Comparison of ENCODE assay signal across 8 cellular contexts in the genomic region with DNA sequence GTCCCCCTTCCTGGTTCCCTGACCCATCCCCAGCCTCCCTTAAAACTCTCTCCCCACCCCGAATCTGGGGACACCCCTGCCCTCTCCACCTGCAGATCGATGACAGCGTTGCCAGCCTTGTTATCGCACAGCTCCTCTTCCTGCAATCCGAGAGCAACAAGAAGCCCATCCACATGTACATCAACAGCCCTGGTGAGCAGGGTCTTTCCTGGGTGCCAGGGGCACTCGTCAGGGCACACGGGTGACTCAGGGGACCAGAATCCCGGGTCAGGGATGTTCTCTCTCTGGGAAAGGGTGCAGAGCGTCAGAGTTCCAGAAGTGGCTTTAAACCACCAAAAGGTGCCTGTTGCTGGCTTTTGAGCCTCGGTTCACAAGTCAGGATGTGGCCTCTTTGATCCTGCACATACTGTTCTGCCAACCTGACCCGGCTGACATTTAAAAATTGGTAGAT. TPM values are rescaled to one million over a fixed set of nuclear protein-coding genes. Genes with fewer than 3 reads are reported as not detected.
DNase-seq lines count a peak whose midpoint lies in the region; ATAC-seq, FAIRE-seq and TF ChIP-seq lines count a peak whose summit lies in the region.

No MANE protein-coding gene starts in this region.

- H3K27ac Mint-ChIP-seq in activated naive CD4-positive, alpha-beta T cell treated with anti-CD3 and anti-CD28 coated beads, Interleukin-2, amount 50 U/mL, for 72 hours, result peak overlapping the region; percentile 91 to 99
- peak overlapping the region; percentile 95 to 97 for H3K27ac Mint-ChIP-seq in stimulated activated naive CD8-positive, alpha-beta T cell treated with anti-CD3 and anti-CD28 coated beads, Interleukin-15, amount 100 ng/mL, for 72 hours

- no peaks in the 10 kb centered on the region for H3K27me3 Mint-ChIP-seq in stimulated activated naive CD8-positive, alpha-beta T cell treated with anti-CD3 and anti-CD28 coated beads, Interleukin-15, amount 100 ng/mL, for 72 hours

- H3K9me3 Mint-ChIP-seq in activated naive CD4-positive, alpha-beta T cell treated with anti-CD3 and anti-CD28 coated beads, Interleukin-2, amount 50 U/mL, for 72 hours, result no peaks in the 10 kb centered on the region
- H3K9me3 Mint-ChIP-seq in stimulated activated naive CD8-positive, alpha-beta T cell treated with anti-CD3 and anti-CD28 coated beads, Interleukin-15, amount 100 ng/mL, for 72 hours, result no peaks in the 10 kb centered on the region

- H3K4me1 ChIP-seq in kidney (ENCODE audit: control insufficient read depth in 1 of 2, insufficient read depth in 1 of 2, low read depth in 1 of 2, low read length in 2 of 2), result peaks cover 0 to 6% of the 10 kb centered on the region in 2 donors

- H3K9me3 ChIP-seq in kidney (ENCODE audit: control insufficient read depth in 1 of 2, low read length in 2 of 2), result no peaks in the 10 kb centered on the region

- ATAC-seq in activated naive CD4-positive, alpha-beta T cell treated with anti-CD3 and anti-CD28 coated beads, Interleukin-2, amount 50 U/mL, for 72 hours, result peak; percentile 26 to 67
- ATAC-seq in stimulated activated naive CD8-positive, alpha-beta T cell treated with anti-CD3 and anti-CD28 coated beads, Interleukin-15, amount 100 ng/mL, for 72 hours, result peak; percentile 64

- FAIRE-seq in kidney (lab: Jason Lieb, UNC), result no peak

- peak overlapping the region; percentile 68 to 72 for H3K4me3 ChIP-seq in kidney (ENCODE audit: low read length in 2 of 2)

- peak overlapping the region; percentile 93 to 94 for H3K4me3 Mint-ChIP-seq in stimulated activated naive CD8-positive, alpha-beta T cell treated with anti-CD3 and anti-CD28 coated beads, Interleukin-15, amount 100 ng/mL, for 72 hours

- H3K4me1 Mint-ChIP-seq in stimulated activated naive CD8-positive, alpha-beta T cell treated with anti-CD3 and anti-CD28 coated beads, Interleukin-15, amount 100 ng/mL, for 72 hours, result peaks cover 29% of the 10 kb centered on the region

- peaks cover 12 to 17% of the 10 kb centered on the region in 2 donors for H3K36me3 Mint-ChIP-seq in activated naive CD4-positive, alpha-beta T cell treated with anti-CD3 and anti-CD28 coated beads, Interleukin-2, amount 50 U/mL, for 72 hours

- TF ChIP-seq CTCF in kidney (IDR thresholded peaks at IDR 0.05; ENCODE audit: borderline replicate concordance, extremely low read depth, insufficient read depth), result no peak

- DNase-seq in activated naive CD4-positive, alpha-beta T cell treated with Interleukin-2 at 50 U/mL for 16 hours, result peak; percentile 37
- no peak for DNase-seq in activated naive CD4-positive, alpha-beta T cell treated with anti-CD3 and anti-CD28 coated beads, Interleukin-2, amount 50 U/mL, for 16 hours
- peak; percentile 32 to 73 for DNase-seq in activated naive CD4-positive, alpha-beta T cell treated with anti-CD3 and anti-CD28 coated beads, Interleukin-2, amount 50 U/mL, for 72 hours (ENCODE audit: low spot score in 2 of 2)
- DNase-seq in kidney, result no peak
- DNase-seq in stimulated activated naive CD8-positive, alpha-beta T cell treated with anti-CD3 and anti-CD28 coated beads, Interleukin-15, amount 100 ng/mL, for 72 hours, result peak; percentile 38 to 54
- no peak for DNase-seq in NCI-H526 (lab: John Stamatoyannopoulos, UW)
- DNase-seq in MV-4-11 (lab: John Stamatoyannopoulos, UW), result no peak
- no peak for DNase-seq in NCI-H1694 (lab: John Stamatoyannopoulos, UW)

- peak overlapping the region; percentile 65 to 82 for H3K9ac ChIP-seq in kidney (ENCODE audit: low read length in 2 of 2)

- peak overlapping the region; percentile 51 to 78 for H3K27ac ChIP-seq in kidney (ENCODE audit: low read depth in 2 of 2, low read length in 2 of 2)

- peaks cover 3 to 12% of the 10 kb centered on the region in 2 donors for H3K36me3 ChIP-seq in kidney (ENCODE audit: control insufficient read depth in 1 of 2, insufficient read depth in 2 of 2, low read length in 2 of 2)

- intact Hi-C loops in kidney (cut with DNase I), result no loop called here

RNA-seq across cellular contexts. Expression of a gene that starts 1.0 kb away (rescaled TPM):
- 100 to 1,000 TPM; 184 to 190 TPM for total RNA-seq in activated naive CD4-positive, alpha-beta T cell treated with anti-CD3 and anti-CD28 coated beads, Interleukin-2, amount 50 U/mL, for 72 hours
- 63.7 TPM for total RNA-seq in kidney
- polyA plus RNA-seq in kidney (ENCODE audit: insufficient read depth, low read depth, low replicate concordance), result 104 TPM

RNA-seq across cellular contexts. Expression of a gene that starts 10.2 kb away (rescaled TPM):
- 10 to 100 TPM; 33.9 to 89.4 TPM for total RNA-seq in activated naive CD4-positive, alpha-beta T cell treated with anti-CD3 and anti-CD28 coated beads, Interleukin-2, amount 50 U/mL, for 72 hours
- 70.3 TPM for total RNA-seq in kidney
- 175 TPM for polyA plus RNA-seq in kidney (ENCODE audit: insufficient read depth, low read depth, low replicate concordance)

RNA-seq across cellular contexts. Expression of a gene that starts 13.4 kb away (rescaled TPM):
- 1 to 10 TPM; 2.0 to 3.4 TPM for total RNA-seq in activated naive CD4-positive, alpha-beta T cell treated with anti-CD3 and anti-CD28 coated beads, Interleukin-2, amount 50 U/mL, for 72 hours
- total RNA-seq in kidney, result 2.0 TPM
- 1.9 TPM for polyA plus RNA-seq in kidney (ENCODE audit: insufficient read depth, low read depth, low replicate concordance)

RNA-seq across cellular contexts. Expression of a gene that starts 29.0 kb away (rescaled TPM):
- total RNA-seq in activated naive CD4-positive, alpha-beta T cell treated with anti-CD3 and anti-CD28 coated beads, Interleukin-2, amount 50 U/mL, for 72 hours, result under 1 TPM in 1 of 2 donors, not detected in 1; 0.52 TPM
- not detected for total RNA-seq in kidney
- polyA plus RNA-seq in kidney (ENCODE audit: insufficient read depth, low read depth, low replicate concordance), result not detected

RNA-seq across cellular contexts. Expression of a gene that starts 30.6 kb away (rescaled TPM):
- 10 to 100 TPM; 44.6 to 78.4 TPM for total RNA-seq in activated naive CD4-positive, alpha-beta T cell treated with anti-CD3 and anti-CD28 coated beads, Interleukin-2, amount 50 U/mL, for 72 hours
- total RNA-seq in kidney, result 61.7 TPM
- polyA plus RNA-seq in kidney (ENCODE audit: insufficient read depth, low read depth, low replicate concordance), result 44.1 TPM

Comparison
In these comparisons a context has a peak if more than half of its experiments do, and no peak if none do; other contexts are left out.
1. DNase-seq: peak in activated naive CD4-positive, alpha-beta T cell treated with Interleukin-2 at 50 U/mL for 16 hours (single experiment), activated naive CD4-positive, alpha-beta T cell treated with anti-CD3 and anti-CD28 coated beads, Interleukin-2, amount 50 U/mL, for 72 hours (2 of 2) and stimulated activated naive CD8-positive, alpha-beta T cell treated with anti-CD3 and anti-CD28 coated beads, Interleukin-15, amount 100 ng/mL, for 72 hours (2 of 2); none in activated naive CD4-positive, alpha-beta T cell treated with anti-CD3 and anti-CD28 coated beads, Interleukin-2, amount 50 U/mL, for 16 hours (single experiment), kidney (single experiment), NCI-H526 (0 of 2), MV-4-11 (single experiment) and NCI-H1694 (single experiment).